ENCODE assay signal across 11 cellular contexts in genomic region chr13:70098669-70099068, GRCh38. TPM values are rescaled to one million over a fixed set of nuclear protein-coding genes. Genes with fewer than 3 reads are reported as not detected.
A peak's percentile ranks its signal among the peaks of the same experiment; 100 is the strongest.
DNase-seq lines count a peak whose midpoint lies in the region; ATAC-seq, FAIRE-seq and TF ChIP-seq lines count a peak whose summit lies in the region.
"Had no signal": no experiment of that assay in that cellular context is flagged by ENCODE, and none has a peak within 500 bp of the region (broad histone marks: within the 10 kb centered on the region; RNA-seq: fewer than 3 reads in every experiment).

No MANE protein-coding gene starts in this region.

- H3K36me3 Mint-ChIP-seq in osteocyte (ENCODE audit: unreplicated experiment) = no peaks in the 10 kb centered on the region

- H3K4me3 ChIP-seq in NB4 (ENCODE audit: low read depth, low read length) = no peak overlapping the region
- H3K4me3 ChIP-seq in astrocyte of the spinal cord (ENCODE audit: low read depth, low read length) = no peak overlapping the region
- H3K4me3 ChIP-seq: thoracic aorta had no signal

- in situ Hi-C loops in astrocyte of the spinal cord (cut with HindIII; ENCODE audit: low sequenced_read_pairs) = no loop called here

- H3K4me1 Mint-ChIP-seq in osteocyte (ENCODE audit: unreplicated experiment) = no peaks in the 10 kb centered on the region

- no peak overlapping the region for H3K4me3 Mint-ChIP-seq in osteocyte (ENCODE audit: unreplicated experiment)

- no peak for ATAC-seq in HG02763 (IDR thresholded peaks at IDR 0.05; ENCODE audit: unreplicated experiment)

- no peak for TF ChIP-seq POLR2A in NB4 (IDR thresholded peaks at IDR 0.05; ENCODE audit: extremely low read depth, insufficient read length)

- peak; percentile 14 for TF ChIP-seq CTCF in NB4 (IDR thresholded peaks at IDR 0.05; ENCODE audit: low read depth, low read length)
- peak; percentile 47 for TF ChIP-seq CTCF in astrocyte of the spinal cord (IDR thresholded peaks at IDR 0.05; ENCODE audit: low read depth, low read length)
- peak; percentile 59 for TF ChIP-seq CTCF in osteocyte (IDR thresholded peaks at IDR 0.05)

- no peak for FAIRE-seq in GM19239 (lab: Jason Lieb, UNC)

- DNase-seq in NCI-H2196 (lab: John Stamatoyannopoulos, UW; ENCODE audit: unreplicated experiment) (peak; percentile 1), NCI-H2196 treated with DMSO at 0.1 percent for 48 hours (lab: John Stamatoyannopoulos, UW; ENCODE audit: unreplicated experiment) (no peak), NB4 (ENCODE audit: low read depth) (peak; percentile 10), astrocyte of the spinal cord (ENCODE audit: low read depth, low spot score) (peak; percentile 23), osteocyte (ENCODE audit: extremely low spot score, unreplicated experiment) (no peak), GM19239 (ENCODE audit: insufficient read length, low spot score) (no peak), GM19240 (ENCODE audit: insufficient read length, low spot score) (no peak)
- DNase-seq: activated gamma-delta T cell, midbrain had no signal

- H3K27ac Mint-ChIP-seq in osteocyte (ENCODE audit: unreplicated experiment) = no peak overlapping the region

- peaks cover 16% of the 10 kb centered on the region for H3K27me3 Mint-ChIP-seq in osteocyte (ENCODE audit: unreplicated experiment)

- no peaks in the 10 kb centered on the region for H3K9me3 Mint-ChIP-seq in osteocyte (ENCODE audit: unreplicated experiment)

RNA-seq across cellular contexts. Expression of gene ATXN8OS, which starts 9.0 kb away (rescaled TPM):
- not detected in 2 replicates for total RNA-seq in osteocyte
- total RNA-seq: thoracic aorta had no signal

RNA-seq across cellular contexts. Expression of gene KLHL1, which starts 9.6 kb away (rescaled TPM):
- total RNA-seq in osteocyte = not detected in 2 replicates
- total RNA-seq: thoracic aorta had no signal

Comparison
In these comparisons a context has a peak if more than half of its experiments do, and no peak if none do; other contexts are left out.
1. DNase-seq: peak in NCI-H2196 (single experiment), NB4 (single experiment) and astrocyte of the spinal cord (single experiment); none in NCI-H2196 treated with DMSO at 0.1 percent for 48 hours (single experiment), osteocyte (single experiment), GM19239 (single experiment) and GM19240 (single experiment).
2. Peak in every context shown above with its lines, with median percentiles within 50 percentile points of each other: CTCF ChIP-seq.